ENCODE assay signal across 15 cellular contexts in the genomic region with DNA sequence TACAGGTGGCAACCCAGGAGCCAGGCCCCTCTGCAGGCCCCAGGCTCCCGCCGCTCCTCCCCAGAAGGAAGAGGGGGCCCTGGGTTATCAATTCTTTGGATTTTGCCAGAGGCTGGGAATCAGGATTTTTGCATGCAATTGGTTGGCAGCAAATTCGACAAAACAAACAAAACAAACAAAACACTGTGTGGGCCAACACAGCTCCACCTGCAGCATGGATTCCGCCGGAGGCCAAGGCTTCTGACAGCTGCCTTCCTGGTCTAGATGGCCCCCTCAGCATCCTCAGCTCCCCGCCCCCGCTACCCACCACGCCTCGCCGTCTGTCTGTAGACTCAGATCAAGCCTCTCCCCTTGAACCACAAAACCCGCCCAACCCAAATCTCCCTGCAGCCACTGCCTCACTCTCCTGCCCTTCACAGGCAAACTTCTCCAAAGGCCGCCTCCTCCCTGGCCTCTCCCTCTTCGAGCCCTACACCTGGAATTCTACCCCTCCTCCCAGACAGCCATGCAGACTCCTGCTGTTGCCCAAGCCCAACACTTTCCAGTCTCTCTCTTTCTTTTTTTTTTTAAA. TPM values are rescaled to one million over a fixed set of nuclear protein-coding genes. Genes with fewer than 3 reads are reported as not detected.
DNase-seq lines count a peak whose midpoint lies in the region; ATAC-seq, FAIRE-seq and TF ChIP-seq lines count a peak whose summit lies in the region.
"Had no signal": no experiment of that assay in that cellular context is flagged by ENCODE, and none has a peak within 500 bp of the region (broad histone marks: within the 10 kb centered on the region; RNA-seq: fewer than 3 reads in every experiment).

No MANE protein-coding gene starts in this region.

- H2BK20ac ChIP-seq in H1 (ENCODE audit: low read length): no peak overlapping the region

- peak in 1 of 3 experiments; percentile 15; a peak in 1 of 4 replicates for TF ChIP-seq CTCF in H1 (IDR thresholded peaks at IDR 0.05; ENCODE audit: control extremely low read depth in 1 of 3, insufficient read depth in 1 of 3, low read depth in 1 of 3, low read length in 3 of 3)

- CTCF ChIA-PET in H1 (lab: Charles Lee; ENCODE audit: partially characterized antibody): interaction anchor here (1.0 to 2.7 kb wide), 4 partner anchors 11 to 75 kb away, joined by 3 to 11 read pairs (median 4); no protein-coding TSS in a partner anchor

- TF ChIP-seq RAD21 in H1 (IDR thresholded peaks at IDR 0.05 in 1 of 2, conservative IDR thresholded peaks at IDR 0.05 in 1 of 2; ENCODE audit: low read depth in 2 of 2, low read length in 2 of 2): no peak

- H2AK5ac ChIP-seq in H1 (ENCODE audit: low read depth, low read length): no peak overlapping the region

- POLR2A ChIA-PET in H1 (lab: Charles Lee; ENCODE audit: partially characterized antibody): interaction anchor here (0.7 to 1.4 kb wide), 3 partner anchors 74 to 416 kb away, joined by 3 read pairs; a partner anchor contains a TSS

- H2BK120ac ChIP-seq in H1 (replicated peaks; ENCODE audit: low read depth, low read length): no peak overlapping the region

- H3K4me1 ChIP-seq in H1 (replicated peaks in 1 of 4; ENCODE audit: control insufficient read depth in 3 of 4, insufficient read depth in 4 of 4, low read length in 3 of 4): peaks cover 0 to 11% (median 4%) of the 10 kb centered on the region in 4 experiments; a peak in 3 of 7 replicates

- H3K23ac ChIP-seq in H1 (ENCODE audit: insufficient read length): no peak overlapping the region

- H3K27me3 ChIP-seq in H1 (replicated peaks in 1 of 4; ENCODE audit: control insufficient read depth in 3 of 4, extremely low read depth in 1 of 4, insufficient read depth in 3 of 4, low read length in 3 of 4): peaks cover 0 to 3% (median 1%) of the 10 kb centered on the region in 4 experiments; a peak in 2 of 7 replicates

- H4K5ac ChIP-seq in H1 (ENCODE audit: insufficient read length, low read depth, low read length): no peak overlapping the region

- no peaks in the 10 kb centered on the region for H3K23me2 ChIP-seq in H1 (ENCODE audit: low read depth, low read length)

- H2AFZ ChIP-seq in H1 (ENCODE audit: low read length): no peak overlapping the region

- H3K18ac ChIP-seq in H1 (ENCODE audit: extremely low read depth, low read length): no peak overlapping the region; the same call in 1 of the 2 replicates

- no peaks in the 10 kb centered on the region for H3K79me2 ChIP-seq in H1 (ENCODE audit: control insufficient read depth in 1 of 2, insufficient read depth in 2 of 2, low read length in 2 of 2)

- no peaks in the 10 kb centered on the region for H4K20me1 ChIP-seq in H1 (replicated peaks in 1 of 2; ENCODE audit: control insufficient read depth in 1 of 2, insufficient read depth in 2 of 2, low read length in 2 of 2)

- peak; percentile 66 for DNase-seq in activated CD8-positive, alpha-beta memory T cell treated with anti-CD3 and anti-CD28 coated beads for 24 hours
- DNase-seq in activated CD8-positive, alpha-beta memory T cell treated with anti-CD3 and anti-CD28 coated beads, Interleukin-2, amount 50 U/mL, for 4 hours: no peak
- peak; percentile 78 for DNase-seq in NCI-H2171 (lab: John Stamatoyannopoulos, UW)
- DNase-seq in H1 (ENCODE audit: low read depth in 1 of 2, low spot score in 2 of 2): peak in 1 of 2 experiments; percentile 71
- DNase-seq in stimulated activated naive CD8-positive, alpha-beta T cell treated with anti-CD3 and anti-CD28 coated beads, Interleukin-15, Interleukin-2, amounts not matched to agents 100 U/mL and 50 U/mL, for 24 hours: peak; percentile 47
- DNase-seq in 8988T: no peak
- no peak for DNase-seq in KG1 (lab: John Stamatoyannopoulos, UW)
- DNase-seq: activated CD4-positive, alpha-beta T cell treated with anti-CD3 and anti-CD28 coated beads, Interleukin-2, amount 10 ng/mL, durations not matched to agents 24 days and 14 days; effector memory CD8-positive, alpha-beta T cell; head of caudate nucleus; NCI-H526 treated with DMSO at 0.1 percent for 48 hours; posterior cingulate gyrus; stimulated activated CD4-positive, alpha-beta T cell treated with anti-CD3 and anti-CD28 coated beads, Interleukin-4, amount 100 ng/mL, for 1 hour had no signal

- 0 out of 2 replicates have a peak overlapping the region, but pooled peaks have one; percentile 24 for H2BK5ac ChIP-seq in H1 (ENCODE audit: low read depth, low read length)

- peak overlapping the region; percentile 88; the same call in 1 of the 2 replicates for H2BK15ac ChIP-seq in H1 (ENCODE audit: low read length)

- H3K56ac ChIP-seq in H1 (replicated peaks; ENCODE audit: insufficient read length, low read depth, low read length): no peak overlapping the region

- TF ChIP-seq EP300 in H1 (IDR thresholded peaks at IDR 0.05; ENCODE audit: borderline replicate concordance in 1 of 2, low read depth in 2 of 2, low read length in 2 of 2): no peak

- 0 out of 4 replicates have a peak overlapping the region, but pooled peaks of 1 of the 2 experiments have one; percentile 7 for H3K4me2 ChIP-seq in H1 (ENCODE audit: insufficient read depth in 1 of 2, low read depth in 2 of 2, low read length in 2 of 2)

- H3K27ac ChIP-seq in H1 (ENCODE audit: low read depth, low read length): no peak overlapping the region
- H3K27ac ChIP-seq: thoracic aorta had no signal

- no peak overlapping the region for H4K91ac ChIP-seq in H1 (replicated peaks; ENCODE audit: insufficient read length, low read length)

- TF ChIP-seq POLR2A in H1 (IDR thresholded peaks at IDR 0.05; ENCODE audit: control extremely low read depth in 1 of 2, low read depth in 2 of 2, low read length in 2 of 2): no peak

- WGBS in H1 (ENCODE audit: extremely low coverage in 1 of 2, insufficient coverage in 1 of 2, insufficient read length in 1 of 2, insufficient replicate concordance in 2 of 2, low coverage in 1 of 2, low lambda C conversion rate in 2 of 2, missing lambda C conversion rate in 1 of 2), 2 experiments: 47% methylated on average over 12 of the region's 13 CpGs; no CpG with 5 or more reads in 1 of the 2 experiments

- H3K14ac ChIP-seq in H1 (ENCODE audit: insufficient read length): no peak overlapping the region

- H2BK12ac ChIP-seq in H1 (ENCODE audit: low read depth, low read length): no peak overlapping the region

- H3K4ac ChIP-seq in H1 (replicated peaks; ENCODE audit: insufficient read length, low read depth, low read length): no peak overlapping the region

- H3K79me1 ChIP-seq in H1 (ENCODE audit: low read depth, low read length): no peaks in the 10 kb centered on the region

- peak; percentile 34 for ATAC-seq in stimulated activated naive CD8-positive, alpha-beta T cell treated with anti-CD3 and anti-CD28 coated beads, Interleukin-15, Interleukin-2, amounts not matched to agents 100 U/mL and 50 U/mL, for 24 hours
- no peak for ATAC-seq in HG03135 (IDR thresholded peaks at IDR 0.05; ENCODE audit: unreplicated experiment)
- ATAC-seq: effector memory CD8-positive, alpha-beta T cell had no signal

- no peaks in the 10 kb centered on the region for H3K36me3 ChIP-seq in H1 (ENCODE audit: control insufficient read depth in 2 of 4, insufficient read depth in 4 of 4, low read length in 3 of 4)
- H3K36me3 ChIP-seq: thoracic aorta had no signal

- no peak overlapping the region for H4K8ac ChIP-seq in H1 (ENCODE audit: extremely low read depth, insufficient read depth, low read length)

- no peak for FAIRE-seq in H1 (lab: Jason Lieb, UNC)

- H3K9me3 ChIP-seq in H1 (ENCODE audit: insufficient read depth in 2 of 2, low read depth in 1 of 2, low read length in 1 of 2): no peaks in the 10 kb centered on the region
- H3K9me3 ChIP-seq: thoracic aorta had no signal

- H3K9ac ChIP-seq in H1 (replicated peaks in 1 of 4; ENCODE audit: extremely low read depth in 1 of 4, low read depth in 3 of 4, low read length in 3 of 4): no peak overlapping the region

- H3K4me3 ChIP-seq in H1 (ENCODE audit: extremely low read depth in 1 of 4, insufficient read depth in 2 of 4, low read depth in 3 of 4, low read length in 4 of 4): no peak overlapping the region
- H3K4me3 ChIP-seq: thoracic aorta had no signal

TF ChIP-seq in H1, 55 proteins besides CTCF, POLR2A, EP300 and RAD21:
- TF ChIP-seq TEAD4 (IDR thresholded peaks at IDR 0.05; ENCODE audit: low read depth, low read length): peak; percentile 32; the same call in 1 of the 2 replicates
- no peak for TF ChIP-seq JUND (IDR thresholded peaks at IDR 0.05; ENCODE audit: low read length)
TF ChIP-seq in H1: peak in this region for 1.

RNA-seq across cellular contexts. Expression of a gene that starts 58.0 kb away (rescaled TPM):
- total RNA-seq in H1 (2021; fragmentation: NEBNext Ultra II Directional; extraction: Animal tissue kit (Norgen Biotek cat#: 25700)): 0.11 TPM in 1 of 2 replicates, not detected in the other
- 0.09 and 0.11 TPM in 2 replicates for polyA plus RNA-seq in H1 (2011; rRNA removed)
- polyA plus RNA-seq in H1 (2011; cell fraction: cytosol; rRNA removed): 0.10 TPM
- polyA plus RNA-seq in H1 (2011; cell fraction: nucleus; rRNA removed): 0.07 TPM
- 0.11 to 0.17 TPM (median 0.14 TPM) in 3 of 4 replicates, not detected in the other for polyA plus RNA-seq in H1 (2012, experiment 1 of 2)
- 0.12 TPM for polyA plus RNA-seq in H1 (2012, experiment 2 of 2)
- polyA plus RNA-seq in H1 (2013, experiment 1 of 2): 0.06 TPM
- polyA plus RNA-seq in H1 (2013, experiment 2 of 2): 0.04 TPM
- 0.03 and 0.05 TPM in 2 replicates for polyA minus RNA-seq in H1 (2011; rRNA and poly(A)+ RNA removed)
- polyA minus RNA-seq in H1 (2011; cell fraction: cytosol; rRNA and poly(A)+ RNA removed): not detected
- polyA minus RNA-seq in H1 (2011; cell fraction: nucleus; rRNA and poly(A)+ RNA removed): not detected

Comparison
In these comparisons a context has a peak if more than half of its experiments do, and no peak if none do; other contexts are left out.
1. DNase-seq: peak in activated CD8-positive, alpha-beta memory T cell treated with anti-CD3 and anti-CD28 coated beads for 24 hours (single experiment), NCI-H2171 (single experiment) and stimulated activated naive CD8-positive, alpha-beta T cell treated with anti-CD3 and anti-CD28 coated beads, Interleukin-15, Interleukin-2, amounts not matched to agents 100 U/mL and 50 U/mL, for 24 hours (single experiment); none in activated CD8-positive, alpha-beta memory T cell treated with anti-CD3 and anti-CD28 coated beads, Interleukin-2, amount 50 U/mL, for 4 hours (single experiment), 8988T (single experiment) and KG1 (single experiment).